In the genomic region with DNA sequence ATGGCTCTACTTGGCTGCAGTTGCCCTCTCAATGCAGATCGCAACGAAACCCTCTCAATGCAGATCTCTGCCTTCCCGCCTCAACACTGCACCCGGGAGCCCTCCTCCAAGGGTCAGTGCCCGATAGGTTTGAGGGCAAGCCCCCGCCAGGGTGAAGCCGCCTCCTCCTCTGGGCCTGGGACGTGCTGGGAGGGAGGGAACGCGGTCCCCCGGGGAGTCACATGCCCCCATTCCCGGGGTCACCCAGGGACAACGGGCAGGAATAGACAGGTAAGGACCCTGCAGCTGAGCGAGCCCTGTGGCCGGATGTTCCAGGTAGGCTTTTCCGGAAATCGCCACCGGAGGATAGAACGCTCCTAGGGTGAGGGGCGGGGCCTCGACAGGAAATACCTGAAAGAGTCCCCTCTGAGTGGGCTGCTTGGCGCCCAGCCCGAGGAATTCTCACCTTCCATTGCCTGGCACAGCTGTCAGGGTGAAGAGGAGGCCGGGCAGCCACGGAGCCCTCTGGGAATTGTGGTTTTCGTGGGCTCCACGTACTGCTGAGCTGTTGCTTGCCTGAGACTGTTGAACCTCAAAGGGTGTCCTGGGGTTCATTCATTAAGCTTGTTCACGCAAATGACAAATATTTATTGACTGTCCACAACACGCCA, we compare ENCODE assay signal across 1 cellular context.
TF ChIP-seq lines count a peak whose summit lies in the region.

No MANE protein-coding gene starts in this region.

TF ChIP-seq in WTC11, 78 proteins besides CTCF, POLR2A, EP300 and RAD21:
- TF ChIP-seq, protein P1, sequence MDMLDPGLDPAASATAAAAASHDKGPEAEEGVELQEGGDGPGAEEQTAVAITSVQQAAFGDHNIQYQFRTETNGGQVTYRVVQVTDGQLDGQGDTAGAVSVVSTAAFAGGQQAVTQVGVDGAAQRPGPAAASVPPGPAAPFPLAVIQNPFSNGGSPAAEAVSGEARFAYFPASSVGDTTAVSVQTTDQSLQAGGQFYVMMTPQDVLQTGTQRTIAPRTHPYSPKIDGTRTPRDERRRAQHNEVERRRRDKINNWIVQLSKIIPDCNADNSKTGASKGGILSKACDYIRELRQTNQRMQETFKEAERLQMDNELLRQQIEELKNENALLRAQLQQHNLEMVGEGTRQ (CRISPR knock-in tag; IDR thresholded peaks at IDR 0.05), result no peak
- TF ChIP-seq NFYB (CRISPR knock-in tag; conservative IDR thresholded peaks at IDR 0.05; ENCODE audit: low read depth), result peak; percentile 64
TF ChIP-seq in WTC11: peak in this region for 1.
